16 cellular contexts compared by ENCODE assay signal in the genomic region with DNA sequence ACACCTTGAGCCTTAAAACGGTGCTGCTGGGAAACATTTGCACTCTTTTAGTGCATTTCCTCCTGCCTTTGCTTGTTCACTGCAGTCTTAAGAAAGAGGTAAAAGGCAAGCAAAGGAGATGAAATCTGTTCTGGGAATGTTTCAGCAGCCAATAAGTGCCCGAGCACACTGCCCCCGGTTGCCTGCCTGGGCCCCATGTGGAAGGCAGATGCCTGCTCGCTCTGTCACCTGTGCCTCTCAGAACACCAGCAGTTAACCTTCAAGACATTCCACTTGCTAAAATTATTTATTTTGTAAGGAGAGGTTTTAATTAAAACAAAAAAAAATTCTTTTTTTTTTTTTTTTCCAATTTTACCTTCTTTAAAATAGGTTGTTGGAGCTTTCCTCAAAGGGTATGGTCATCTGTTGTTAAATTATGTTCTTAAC. TPM values are rescaled to one million over a fixed set of nuclear protein-coding genes. Genes with fewer than 3 reads are reported as not detected.
DNase-seq lines count a peak whose midpoint lies in the region; ATAC-seq and TF ChIP-seq lines count a peak whose summit lies in the region.
"Had no signal": no experiment of that assay in that cellular context is flagged by ENCODE, and none has a peak within 500 bp of the region (broad histone marks: within the 10 kb centered on the region; RNA-seq: fewer than 3 reads in every experiment).

No MANE protein-coding gene starts in this region.

- H3K9ac ChIP-seq in SK-N-SH, result peak overlapping the region; percentile 52; the same call in 1 of the 2 replicates

- no peak for TF ChIP-seq CTCF in SK-N-SH (IDR thresholded peaks at IDR 0.05)
- TF ChIP-seq CTCF in kidney epithelial cell (IDR thresholded peaks at IDR 0.05; ENCODE audit: insufficient read depth, low read length, poor library complexity, severe bottlenecking), result no peak

- peaks cover 24% of the 10 kb centered on the region for H4K20me1 ChIP-seq in SK-N-SH (ENCODE audit: insufficient read depth)

- no peaks in the 10 kb centered on the region for H3K9me3 ChIP-seq in SK-N-SH
- H3K9me3 ChIP-seq: Caco-2, sigmoid colon had no signal

- peaks cover 37% of the 10 kb centered on the region for H3F3A ChIP-seq in SK-N-SH (replicated peaks; ENCODE audit: insufficient read depth)

- H3K27ac ChIP-seq in SK-N-SH (ENCODE audit: low read depth in 2 of 2, low read length in 1 of 2) (peak overlapping the region in 1 of 2 experiments; percentile 92; a peak in 2 of 4 replicates), substantia nigra (ENCODE audit: low read depth, low read length, poor library complexity, severe bottlenecking) (peak overlapping the region; percentile 42)
- H3K27ac ChIP-seq: sigmoid colon had no signal

- WGBS in SK-N-SH (ENCODE audit: low lambda C conversion rate), result 56% methylated on average over 4 of the region's 4 CpGs

- H3K4me2 ChIP-seq in SK-N-SH, result peak overlapping the region; percentile 70

- H3K4me3 ChIP-seq in SK-N-SH (ENCODE audit: low read depth in 2 of 2, low read length in 1 of 2) (peak overlapping the region in 1 of 2 experiments; percentile 0; a peak in 1 of 4 replicates), kidney epithelial cell (ENCODE audit: low read depth, low read length) (peak overlapping the region; percentile 16)
- H3K4me3 ChIP-seq: sigmoid colon had no signal

- no peak for ATAC-seq in HG03565 (IDR thresholded peaks at IDR 0.05; ENCODE audit: unreplicated experiment)
- ATAC-seq: esophagus mucosa had no signal

- H3K4me1 ChIP-seq in SK-N-SH (ENCODE audit: control insufficient read depth in 1 of 2, insufficient read depth in 2 of 2, low read depth in 1 of 2, low read length in 1 of 2), result peaks cover 34 to 36% of the 10 kb centered on the region in 2 experiments

- H3K9me2 ChIP-seq in SK-N-SH, result no peaks in the 10 kb centered on the region

- H3K79me2 ChIP-seq in SK-N-SH (ENCODE audit: insufficient read depth), result peaks cover 45% of the 10 kb centered on the region

- POLR2A ChIA-PET in SK-N-SH (lab: Yijun Ruan, JAX), result interaction anchor here (0.6 kb wide), 1 partner anchor 321 kb away, joined by 6 read pairs; no protein-coding TSS in a partner anchor

- H3K27me3 ChIP-seq in SK-N-SH (ENCODE audit: insufficient read depth) (no peaks in the 10 kb centered on the region), kidney epithelial cell (ENCODE audit: control insufficient read depth, insufficient read depth, low read length) (no peaks in the 10 kb centered on the region)

- DNase-seq in NCI-H2227 (lab: John Stamatoyannopoulos, UW; ENCODE audit: unreplicated experiment) (peak; percentile 18), NCI-H2227 treated with DMSO at 0.1 percent for 48 hours (lab: John Stamatoyannopoulos, UW) (no peak), SK-N-SH (peak; percentile 42), kidney epithelial cell (ENCODE audit: low read depth) (no peak), substantia nigra (lab: John Stamatoyannopoulos, UW) (peak in 3 of 49 donors; percentile 4 to 8 (median 7)), NAMALWA (ENCODE audit: low spot score) (no peak)
- no peak for DNase-seq in activated effector memory CD4-positive, alpha-beta T cell treated with anti-CD3 and anti-CD28 coated beads, Interleukin-2, amount 50 U/mL, for 16 hours
- DNase-seq: activated CD4-positive, alpha-beta T cell treated with anti-CD3 and anti-CD28 coated beads, Interleukin-2, amount 50 U/mL, for 48 hours; activated gamma-delta T cell treated with Interleukin-2 at 50 U/mL for 16 hours; Caco-2; cerebellar nuclear complex; sigmoid colon had no signal

- no peak; a peak in 1 of 4 replicates for TF ChIP-seq EP300 in SK-N-SH (IDR thresholded peaks at IDR 0.05; ENCODE audit: borderline replicate concordance in 1 of 2, low read depth in 1 of 2, low read length in 1 of 2)

- CTCF ChIA-PET in SK-N-SH (lab: Yijun Ruan, JAX), result interaction anchor here (0.6 to 2.1 kb wide), 6 partner anchors 48 to 652 kb away, joined by 3 to 11 read pairs (median 4); no protein-coding TSS in a partner anchor

- H3K36me3 ChIP-seq in SK-N-SH (replicated peaks in 1 of 2; ENCODE audit: control insufficient read depth in 1 of 2, insufficient read depth in 2 of 2, low read length in 1 of 2) (peaks cover 8 to 29% of the 10 kb centered on the region in 2 experiments), kidney epithelial cell (ENCODE audit: control insufficient read depth, insufficient read depth, low read length) (peaks cover 1% of the 10 kb centered on the region)
- H3K36me3 ChIP-seq: sigmoid colon had no signal

- no peak for TF ChIP-seq RAD21 in SK-N-SH (IDR thresholded peaks at IDR 0.05; ENCODE audit: low read length)

- no peak overlapping the region for H2AFZ ChIP-seq in SK-N-SH (ENCODE audit: low read depth)

TF ChIP-seq in SK-N-SH, 30 proteins besides CTCF, POLR2A, EP300 and RAD21 (continues in another document):
- TF ChIP-seq, protein P1, sequence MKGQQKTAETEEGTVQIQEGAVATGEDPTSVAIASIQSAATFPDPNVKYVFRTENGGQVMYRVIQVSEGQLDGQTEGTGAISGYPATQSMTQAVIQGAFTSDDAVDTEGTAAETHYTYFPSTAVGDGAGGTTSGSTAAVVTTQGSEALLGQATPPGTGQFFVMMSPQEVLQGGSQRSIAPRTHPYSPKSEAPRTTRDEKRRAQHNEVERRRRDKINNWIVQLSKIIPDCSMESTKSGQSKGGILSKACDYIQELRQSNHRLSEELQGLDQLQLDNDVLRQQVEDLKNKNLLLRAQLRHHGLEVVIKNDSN (IDR thresholded peaks at IDR 0.05; ENCODE audit: borderline replicate concordance, low read depth), result no peak
- no peak for TF ChIP-seq RCOR1 (IDR thresholded peaks at IDR 0.05; ENCODE audit: low read length)
- TF ChIP-seq, protein P2, sequence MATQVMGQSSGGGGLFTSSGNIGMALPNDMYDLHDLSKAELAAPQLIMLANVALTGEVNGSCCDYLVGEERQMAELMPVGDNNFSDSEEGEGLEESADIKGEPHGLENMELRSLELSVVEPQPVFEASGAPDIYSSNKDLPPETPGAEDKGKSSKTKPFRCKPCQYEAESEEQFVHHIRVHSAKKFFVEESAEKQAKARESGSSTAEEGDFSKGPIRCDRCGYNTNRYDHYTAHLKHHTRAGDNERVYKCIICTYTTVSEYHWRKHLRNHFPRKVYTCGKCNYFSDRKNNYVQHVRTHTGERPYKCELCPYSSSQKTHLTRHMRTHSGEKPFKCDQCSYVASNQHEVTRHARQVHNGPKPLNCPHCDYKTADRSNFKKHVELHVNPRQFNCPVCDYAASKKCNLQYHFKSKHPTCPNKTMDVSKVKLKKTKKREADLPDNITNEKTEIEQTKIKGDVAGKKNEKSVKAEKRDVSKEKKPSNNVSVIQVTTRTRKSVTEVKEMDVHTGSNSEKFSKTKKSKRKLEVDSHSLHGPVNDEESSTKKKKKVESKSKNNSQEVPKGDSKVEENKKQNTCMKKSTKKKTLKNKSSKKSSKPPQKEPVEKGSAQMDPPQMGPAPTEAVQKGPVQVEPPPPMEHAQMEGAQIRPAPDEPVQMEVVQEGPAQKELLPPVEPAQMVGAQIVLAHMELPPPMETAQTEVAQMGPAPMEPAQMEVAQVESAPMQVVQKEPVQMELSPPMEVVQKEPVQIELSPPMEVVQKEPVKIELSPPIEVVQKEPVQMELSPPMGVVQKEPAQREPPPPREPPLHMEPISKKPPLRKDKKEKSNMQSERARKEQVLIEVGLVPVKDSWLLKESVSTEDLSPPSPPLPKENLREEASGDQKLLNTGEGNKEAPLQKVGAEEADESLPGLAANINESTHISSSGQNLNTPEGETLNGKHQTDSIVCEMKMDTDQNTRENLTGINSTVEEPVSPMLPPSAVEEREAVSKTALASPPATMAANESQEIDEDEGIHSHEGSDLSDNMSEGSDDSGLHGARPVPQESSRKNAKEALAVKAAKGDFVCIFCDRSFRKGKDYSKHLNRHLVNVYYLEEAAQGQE (IDR thresholded peaks at IDR 0.05; ENCODE audit: low read depth, low read length), result no peak
- TF ChIP-seq TEAD4 (IDR thresholded peaks at IDR 0.05; ENCODE audit: borderline replicate concordance, insufficient read depth), result 0 out of 2 replicates have a peak, but pooled peaks have one; percentile 23
- peak; percentile 91 for TF ChIP-seq TCF12 (IDR thresholded peaks at IDR 0.05)
- TF ChIP-seq NRF1 (IDR thresholded peaks at IDR 0.05; ENCODE audit: low read depth, low read length), result no peak
- TF ChIP-seq GATA2 (CRISPR knock-in tag; IDR thresholded peaks at IDR 0.05), result no peak
- TF ChIP-seq, protein P3, sequence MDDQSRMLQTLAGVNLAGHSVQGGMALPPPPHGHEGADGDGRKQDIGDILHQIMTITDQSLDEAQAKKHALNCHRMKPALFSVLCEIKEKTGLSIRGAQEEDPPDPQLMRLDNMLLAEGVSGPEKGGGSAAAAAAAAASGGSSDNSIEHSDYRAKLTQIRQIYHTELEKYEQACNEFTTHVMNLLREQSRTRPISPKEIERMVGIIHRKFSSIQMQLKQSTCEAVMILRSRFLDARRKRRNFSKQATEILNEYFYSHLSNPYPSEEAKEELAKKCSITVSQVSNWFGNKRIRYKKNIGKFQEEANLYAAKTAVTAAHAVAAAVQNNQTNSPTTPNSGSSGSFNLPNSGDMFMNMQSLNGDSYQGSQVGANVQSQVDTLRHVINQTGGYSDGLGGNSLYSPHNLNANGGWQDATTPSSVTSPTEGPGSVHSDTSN (IDR thresholded peaks at IDR 0.05), result peak; percentile 22; the same call in 1 of the 2 replicates
- TF ChIP-seq, protein P4, sequence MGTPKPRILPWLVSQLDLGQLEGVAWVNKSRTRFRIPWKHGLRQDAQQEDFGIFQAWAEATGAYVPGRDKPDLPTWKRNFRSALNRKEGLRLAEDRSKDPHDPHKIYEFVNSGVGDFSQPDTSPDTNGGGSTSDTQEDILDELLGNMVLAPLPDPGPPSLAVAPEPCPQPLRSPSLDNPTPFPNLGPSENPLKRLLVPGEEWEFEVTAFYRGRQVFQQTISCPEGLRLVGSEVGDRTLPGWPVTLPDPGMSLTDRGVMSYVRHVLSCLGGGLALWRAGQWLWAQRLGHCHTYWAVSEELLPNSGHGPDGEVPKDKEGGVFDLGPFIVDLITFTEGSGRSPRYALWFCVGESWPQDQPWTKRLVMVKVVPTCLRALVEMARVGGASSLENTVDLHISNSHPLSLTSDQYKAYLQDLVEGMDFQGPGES (IDR thresholded peaks at IDR 0.05; ENCODE audit: low read depth, low read length), result no peak
- TF ChIP-seq RXRA (IDR thresholded peaks at IDR 0.05; ENCODE audit: borderline replicate concordance, low read depth), result 0 out of 2 replicates have a peak, but pooled peaks have one; percentile 12
- no peak for TF ChIP-seq JUND (IDR thresholded peaks at IDR 0.05)
- TF ChIP-seq SIN3A (IDR thresholded peaks at IDR 0.05; ENCODE audit: borderline replicate concordance, low read depth, low read length), result no peak
- TF ChIP-seq GABPA (IDR thresholded peaks at IDR 0.05; ENCODE audit: low read depth), result no peak
- TF ChIP-seq CHD2 (IDR thresholded peaks at IDR 0.05; ENCODE audit: low read length, partially characterized antibody), result no peak

RNA-seq across cellular contexts. Expression of a gene that starts 4.4 kb away (rescaled TPM):
- polyA plus RNA-seq in SK-N-SH (2012; rRNA removed), result 20.2 and 35.3 TPM in 2 replicates
- polyA plus RNA-seq in SK-N-SH (2012; cell fraction: cytosol; rRNA removed), result 22.4 and 23.4 TPM in 2 replicates
- 66.1 and 69.3 TPM in 2 replicates for polyA plus RNA-seq in SK-N-SH (2012; cell fraction: nucleus; rRNA removed)
- total RNA-seq in kidney epithelial cell, result 65.9 and 80.0 TPM in 2 replicates
- total RNA-seq: OCI-LY7; T-helper 1 cell treated with Interleukin-12 subunit alpha and Interleukin-12 subunit beta and Interleukin-4 antibody, amounts not matched to agents 30 ng/mL and 1 ng/mL, for 36 hours had no signal

Comparison
In these comparisons a context has a peak if more than half of its experiments do, and no peak if none do; other contexts are left out.
1. DNase-seq: peak in NCI-H2227 (single experiment) and SK-N-SH (single experiment); none in NCI-H2227 treated with DMSO at 0.1 percent for 48 hours (single experiment), kidney epithelial cell (single experiment), activated effector memory CD4-positive, alpha-beta T cell treated with anti-CD3 and anti-CD28 coated beads, Interleukin-2, amount 50 U/mL, for 16 hours (single experiment) and NAMALWA (single experiment).